In the genomic region with DNA sequence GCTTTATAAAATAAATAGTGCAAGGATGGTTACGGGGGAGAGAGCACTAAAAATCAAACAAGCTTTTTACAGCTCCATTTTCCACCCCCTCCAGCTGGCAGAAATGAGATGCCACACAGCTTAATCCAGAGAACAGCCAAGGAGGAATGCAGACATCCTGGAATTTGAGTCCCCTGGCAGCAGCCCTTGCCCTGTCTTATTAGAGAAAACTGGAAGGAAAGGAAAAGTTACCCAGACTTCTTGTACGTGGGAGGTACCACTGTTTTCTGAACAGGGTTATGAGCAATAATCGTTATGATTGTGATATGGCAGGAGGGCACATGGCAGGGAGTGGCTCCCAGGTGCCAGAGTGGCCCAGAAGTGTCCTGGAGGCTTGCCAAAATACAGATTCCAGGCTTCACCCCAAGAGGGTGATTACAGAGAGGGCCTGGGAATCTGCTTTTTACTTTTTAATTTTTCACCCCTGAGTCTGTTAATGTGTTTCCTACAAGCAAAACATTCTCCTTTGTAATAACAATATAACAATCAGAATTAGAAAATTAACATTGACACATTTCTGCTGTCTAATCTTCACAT, we compare ENCODE assay signal across 1 cellular context.
A peak's percentile ranks its signal among the peaks of the same experiment; 100 is the strongest.
TF ChIP-seq lines count a peak whose summit lies in the region.

No MANE protein-coding gene starts in this region.

TF ChIP-seq in HEK293, 187 proteins besides CTCF, POLR2A, EP300 and RAD21 (continued from another document):
- TF ChIP-seq, protein P1, sequence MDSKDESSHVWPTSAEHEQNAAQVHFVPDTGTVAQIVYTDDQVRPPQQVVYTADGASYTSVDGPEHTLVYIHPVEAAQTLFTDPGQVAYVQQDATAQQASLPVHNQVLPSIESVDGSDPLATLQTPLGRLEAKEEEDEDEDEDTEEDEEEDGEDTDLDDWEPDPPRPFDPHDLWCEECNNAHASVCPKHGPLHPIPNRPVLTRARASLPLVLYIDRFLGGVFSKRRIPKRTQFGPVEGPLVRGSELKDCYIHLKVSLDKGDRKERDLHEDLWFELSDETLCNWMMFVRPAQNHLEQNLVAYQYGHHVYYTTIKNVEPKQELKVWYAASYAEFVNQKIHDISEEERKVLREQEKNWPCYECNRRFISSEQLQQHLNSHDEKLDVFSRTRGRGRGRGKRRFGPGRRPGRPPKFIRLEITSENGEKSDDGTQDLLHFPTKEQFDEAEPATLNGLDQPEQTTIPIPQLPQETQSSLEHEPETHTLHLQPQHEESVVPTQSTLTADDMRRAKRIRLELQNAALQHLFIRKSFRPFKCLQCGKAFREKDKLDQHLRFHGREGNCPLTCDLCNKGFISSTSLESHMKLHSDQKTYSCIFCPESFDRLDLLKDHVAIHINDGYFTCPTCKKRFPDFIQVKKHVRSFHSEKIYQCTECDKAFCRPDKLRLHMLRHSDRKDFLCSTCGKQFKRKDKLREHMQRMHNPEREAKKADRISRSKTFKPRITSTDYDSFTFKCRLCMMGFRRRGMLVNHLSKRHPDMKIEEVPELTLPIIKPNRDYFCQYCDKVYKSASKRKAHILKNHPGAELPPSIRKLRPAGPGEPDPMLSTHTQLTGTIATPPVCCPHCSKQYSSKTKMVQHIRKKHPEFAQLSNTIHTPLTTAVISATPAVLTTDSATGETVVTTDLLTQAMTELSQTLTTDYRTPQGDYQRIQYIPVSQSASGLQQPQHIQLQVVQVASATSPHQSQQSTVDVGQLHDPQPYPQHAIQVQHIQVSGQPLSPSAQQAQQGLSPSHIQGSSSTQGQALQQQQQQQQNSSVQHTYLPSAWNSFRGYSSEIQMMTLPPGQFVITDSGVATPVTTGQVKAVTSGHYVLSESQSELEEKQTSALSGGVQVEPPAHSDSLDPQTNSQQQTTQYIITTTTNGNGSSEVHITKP (tag by site-specific recombination; IDR thresholded peaks at IDR 0.05): peak; percentile 64
- peak; percentile 20; the same call in 1 of the 2 replicates for TF ChIP-seq ZFHX2 (tag by site-specific recombination; conservative IDR thresholded peaks at IDR 0.05)
- peak; percentile 70 for TF ChIP-seq ZBTB20 (tag by site-specific recombination; IDR thresholded peaks at IDR 0.05)
